ENCODE assay signal across 10 cellular contexts in the genomic region with DNA sequence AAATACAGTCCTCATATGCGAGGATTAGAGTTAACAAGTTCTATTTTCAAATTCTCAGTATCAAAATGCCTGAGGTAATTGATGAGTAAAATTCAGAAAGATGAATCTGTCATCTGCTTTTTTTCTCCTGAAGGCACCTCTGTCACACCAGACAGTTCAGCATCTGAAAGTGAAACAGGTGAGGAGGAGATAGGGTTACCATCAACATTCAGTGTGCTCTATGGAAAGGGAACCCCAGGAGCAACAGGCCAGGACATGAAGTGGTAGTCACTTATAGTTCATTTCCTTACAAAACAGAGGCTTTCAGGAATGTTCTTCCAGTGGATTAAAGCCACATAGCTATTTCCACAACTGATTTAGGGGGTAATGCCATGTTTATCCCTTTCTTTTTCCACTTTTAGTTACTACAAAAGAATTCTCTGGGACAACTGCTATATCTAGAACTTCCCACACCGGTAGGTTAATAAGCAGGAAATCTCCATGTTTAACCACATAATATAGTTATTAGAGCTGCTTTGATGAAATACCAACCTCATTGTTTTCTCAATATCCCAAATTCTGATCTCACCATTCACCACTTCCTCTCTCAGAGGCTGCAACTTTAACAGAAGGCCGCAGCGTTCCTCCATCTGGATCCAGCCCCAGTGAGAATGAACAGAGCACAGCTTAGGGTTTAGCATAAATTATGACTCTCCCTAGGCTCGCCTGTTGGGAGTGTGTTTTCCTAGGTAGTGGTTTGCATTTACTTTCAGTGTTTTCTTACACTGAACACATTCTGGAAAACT.
DNase-seq lines count a peak whose midpoint lies in the region; ATAC-seq, FAIRE-seq and TF ChIP-seq lines count a peak whose summit lies in the region.
"Had no signal": no experiment of that assay in that cellular context is flagged by ENCODE, and none has a peak within 500 bp of the region (broad histone marks: within the 10 kb centered on the region; RNA-seq: fewer than 3 reads in every experiment).

No MANE protein-coding gene starts in this region.

- RAD21 ChIA-PET in GM12878 (lab: Charles Lee; ENCODE audit: unreplicated experiment): interaction anchor here (1.1 to 2.1 kb wide), 2 partner anchors 44 to 47 kb away, joined by 3 to 7 read pairs; no protein-coding TSS in a partner anchor

- no peak for TF ChIP-seq EP300 in GM12878 (IDR thresholded peaks at IDR 0.05; ENCODE audit: borderline replicate concordance in 1 of 2, control insufficient read depth in 1 of 2, low read depth in 2 of 2, low read length in 2 of 2)
- TF ChIP-seq EP300 in gastroesophageal sphincter (IDR thresholded peaks at IDR 0.05): no peak

- H3K27me3 ChIP-seq in GM12878 (replicated peaks in 1 of 2; ENCODE audit: control insufficient read depth in 2 of 2, insufficient read depth in 2 of 2, low read length in 1 of 2) (no peaks in the 10 kb centered on the region), gastroesophageal sphincter (no peaks in the 10 kb centered on the region), psoas muscle (ENCODE audit: insufficient read depth in 3 of 3, low read length in 2 of 3) (no peaks in the 10 kb centered on the region), adrenal gland (no peaks in the 10 kb centered on the region)

- peak; percentile 65 for ATAC-seq in GM21576 (IDR thresholded peaks at IDR 0.05; ENCODE audit: unreplicated experiment)
- ATAC-seq in HG03558 (IDR thresholded peaks at IDR 0.05; ENCODE audit: extremely low read depth, unreplicated experiment): peak; percentile 62
- ATAC-seq in GM12878: peak; percentile 85
- no peak for ATAC-seq in gastroesophageal sphincter
- no peak for ATAC-seq in psoas muscle

- DNase-seq in GM10266 (ENCODE audit: extremely low spot score) (peak; percentile 21), GM12878 (ENCODE audit: low read depth, low spot score) (no peak), psoas muscle (no peak), NAMALWA (ENCODE audit: low spot score) (no peak), adrenal gland (no peak)
- DNase-seq: CD8-positive, alpha-beta memory T cell; effector CD8-positive, alpha-beta T cell had no signal

- no peak for TF ChIP-seq CTCF in GM10266 (IDR thresholded peaks at IDR 0.05; ENCODE audit: control insufficient read depth, insufficient read depth, low read depth, missing control alignments)
- TF ChIP-seq CTCF in GM12878 (IDR thresholded peaks at IDR 0.05 in 2 of 3, conservative IDR thresholded peaks at IDR 0.05 in 1 of 3; ENCODE audit: control insufficient read depth in 2 of 3, extremely low read depth in 1 of 3, insufficient read depth in 1 of 3, low read depth in 3 of 3, low read length in 3 of 3): no peak
- no peak for TF ChIP-seq CTCF in gastroesophageal sphincter (IDR thresholded peaks at IDR 0.05)
- TF ChIP-seq CTCF in psoas muscle (IDR thresholded peaks at IDR 0.05): no peak
- TF ChIP-seq CTCF in adrenal gland (IDR thresholded peaks at IDR 0.05): no peak

- H3K9me3 ChIP-seq in GM12878 (replicated peaks; ENCODE audit: control insufficient read depth, insufficient read depth, low read length) (no peaks in the 10 kb centered on the region), gastroesophageal sphincter (no peaks in the 10 kb centered on the region), psoas muscle (no peaks in the 10 kb centered on the region), adrenal gland (replicated peaks in 1 of 3) (no peaks in the 10 kb centered on the region)

- in situ Hi-C loops in GM12878 (cut with MboI): no loop called here

- H3K9ac ChIP-seq in GM12878 (ENCODE audit: control insufficient read depth, insufficient read depth, low read length): no peak overlapping the region

- TF ChIP-seq POLR2A in GM12878 (IDR thresholded peaks at IDR 0.05; ENCODE audit: low read depth, low read length): no peak
- no peak for TF ChIP-seq POLR2A in gastroesophageal sphincter (IDR thresholded peaks at IDR 0.05)
- TF ChIP-seq POLR2A in adrenal gland (IDR thresholded peaks at IDR 0.05): no peak

- WGBS in GM12878 (ENCODE audit: insufficient coverage, insufficient replicate concordance, low lambda C conversion rate, missing lambda C conversion rate): 5% methylated on average over 5 of the region's 5 CpGs
- WGBS in gastroesophageal sphincter (ENCODE audit: low coverage in 1 of 2), 2 donors: 44 to 69% methylated on average over 4 to 5 of the region's 5 CpGs
- WGBS in psoas muscle, 3 donors: 21 to 23% (median 21%) methylated on average over 5 of the region's 5 CpGs
- WGBS in adrenal gland, 4 donors: 39 to 45% (median 41%) methylated on average over 5 of the region's 5 CpGs

- H4K20me1 ChIP-seq in GM12878 (ENCODE audit: control insufficient read depth, insufficient read depth): no peaks in the 10 kb centered on the region

- FAIRE-seq in GM12878 (lab: Jason Lieb, UNC): no peak

- POLR2A ChIA-PET in GM12878 (lab: Charles Lee): interaction anchor here (1.6 kb wide), 1 partner anchor 45 kb away, joined by 7 read pairs; no protein-coding TSS in a partner anchor

- no TSS peak for BruUV-seq in GM12878 (replicated peaks; lab: Mats Ljungman, UMichigan)

- SMC1A ChIA-PET in GM12878 (lab: Charles Lee; ENCODE audit: uncharacterized antibody, unreplicated experiment): interaction anchor here (0.6 to 1.8 kb wide), 11 partner anchors 9 to 398 kb away, joined by 3 to 12 read pairs (median 4); no protein-coding TSS in a partner anchor

- no peaks in the 10 kb centered on the region for H3K36me3 ChIP-seq in GM12878 (ENCODE audit: control insufficient read depth in 2 of 2, insufficient read depth in 2 of 2, low read length in 1 of 2)
- H3K36me3 ChIP-seq in gastroesophageal sphincter: no peaks in the 10 kb centered on the region
- H3K36me3 ChIP-seq in psoas muscle (ENCODE audit: insufficient read depth in 1 of 2, low read depth in 1 of 2): no peaks in the 10 kb centered on the region
- no peaks in the 10 kb centered on the region for H3K36me3 ChIP-seq in adrenal gland (replicated peaks in 1 of 2)

- no peak overlapping the region for H2AFZ ChIP-seq in GM12878 (ENCODE audit: control insufficient read depth, low read depth, low read length)

- H3K79me2 ChIP-seq in GM12878 (ENCODE audit: control insufficient read depth, insufficient read depth, low read length): no peaks in the 10 kb centered on the region

- no peak overlapping the region for H3K27ac ChIP-seq in GM12878 (ENCODE audit: control insufficient read depth, insufficient read depth)
- no peak overlapping the region for H3K27ac ChIP-seq in gastroesophageal sphincter
- H3K27ac ChIP-seq in psoas muscle: no peak overlapping the region
- H3K27ac ChIP-seq in adrenal gland: no peak overlapping the region

- peaks cover 12% of the 10 kb centered on the region; the same call in 1 of the 2 replicates for H3K4me1 ChIP-seq in GM12878 (ENCODE audit: control insufficient read depth, insufficient read depth, low read length)
- no peaks in the 10 kb centered on the region for H3K4me1 ChIP-seq in gastroesophageal sphincter
- H3K4me1 ChIP-seq in psoas muscle: no peaks in the 10 kb centered on the region
- no peaks in the 10 kb centered on the region for H3K4me1 ChIP-seq in adrenal gland (replicated peaks in 1 of 2)

- TF ChIP-seq RAD21 in GM12878 (IDR thresholded peaks at IDR 0.05; ENCODE audit: insufficient read depth, low read depth, low read length): 0 out of 2 replicates have a peak, but pooled peaks have one; percentile 3

- CTCF ChIA-PET in GM12878 (lab: Yijun Ruan, JAX): interaction anchor here (0.6 to 2.0 kb wide), 5 partner anchors 17 to 259 kb away, joined by 3 to 6 read pairs (median 5); no protein-coding TSS in a partner anchor

- intact Hi-C loops in GM12878 (cut with micrococcal nuclease; ENCODE audit: unreplicated experiment): no loop called here
- intact Hi-C loops in psoas muscle (cut with DNase I): no loop called here
- intact Hi-C loops in adrenal gland (cut with DNase I): no loop called here

- no peak overlapping the region for H3K4me2 ChIP-seq in GM12878 (ENCODE audit: control insufficient read depth, insufficient read depth)

- H3K4me3 ChIP-seq in GM12878: no peak overlapping the region
- no peak overlapping the region for H3K4me3 ChIP-seq in gastroesophageal sphincter
- H3K4me3 ChIP-seq in psoas muscle: no peak overlapping the region
- H3K4me3 ChIP-seq in adrenal gland: no peak overlapping the region

TF ChIP-seq in GM12878, 131 proteins besides CTCF, POLR2A, EP300 and RAD21 (continues in another document):
- TF ChIP-seq SPI1 (IDR thresholded peaks at IDR 0.05; ENCODE audit: borderline replicate concordance, insufficient read depth, low read depth, low read length) (peak; percentile 65; the same call in 1 of the 2 replicates), MTA2 (IDR thresholded peaks at IDR 0.05; ENCODE audit: low read depth) (peak; percentile 20; the same call in 1 of the 2 replicates), RUNX3 (IDR thresholded peaks at IDR 0.05; ENCODE audit: low read length) (peak; percentile 66), GATAD2B (conservative IDR thresholded peaks at IDR 0.05; ENCODE audit: low read depth) (0 out of 2 replicates have a peak, but pooled peaks have one; percentile 26), IKZF2 (IDR thresholded peaks at IDR 0.05) (peak; percentile 49 to 69; a peak in 3 of 4 replicates), IKZF1 (conservative IDR thresholded peaks at IDR 0.05) (peak; percentile 66), IRF4 (IDR thresholded peaks at IDR 0.05; ENCODE audit: low read depth, low read length) (peak; percentile 39; the same call in 1 of the 2 replicates), TCF7 (IDR thresholded peaks at IDR 0.05; ENCODE audit: borderline replicate concordance) (0 out of 2 replicates have a peak, but pooled peaks have one; percentile 34), WRNIP1 (IDR thresholded peaks at IDR 0.05; ENCODE audit: borderline replicate concordance, low read depth, low read length) (no peak), MEF2A (IDR thresholded peaks at IDR 0.05; ENCODE audit: insufficient read depth, low read depth, low read length) (0 out of 2 replicates have a peak, but pooled peaks have one; percentile 46), ZBED1 (IDR thresholded peaks at IDR 0.05; ENCODE audit: borderline replicate concordance) (no peak), GABPA (IDR thresholded peaks at IDR 0.05; ENCODE audit: low read depth) (peak; percentile 19; the same call in 1 of the 2 replicates), ZNF217 (IDR thresholded peaks at IDR 0.05) (no peak), JUNB (IDR thresholded peaks at IDR 0.05) (peak; percentile 81)
- TF ChIP-seq, protein P1, sequence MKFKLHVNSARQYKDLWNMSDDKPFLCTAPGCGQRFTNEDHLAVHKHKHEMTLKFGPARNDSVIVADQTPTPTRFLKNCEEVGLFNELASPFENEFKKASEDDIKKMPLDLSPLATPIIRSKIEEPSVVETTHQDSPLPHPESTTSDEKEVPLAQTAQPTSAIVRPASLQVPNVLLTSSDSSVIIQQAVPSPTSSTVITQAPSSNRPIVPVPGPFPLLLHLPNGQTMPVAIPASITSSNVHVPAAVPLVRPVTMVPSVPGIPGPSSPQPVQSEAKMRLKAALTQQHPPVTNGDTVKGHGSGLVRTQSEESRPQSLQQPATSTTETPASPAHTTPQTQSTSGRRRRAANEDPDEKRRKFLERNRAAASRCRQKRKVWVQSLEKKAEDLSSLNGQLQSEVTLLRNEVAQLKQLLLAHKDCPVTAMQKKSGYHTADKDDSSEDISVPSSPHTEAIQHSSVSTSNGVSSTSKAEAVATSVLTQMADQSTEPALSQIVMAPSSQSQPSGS (IDR thresholded peaks at IDR 0.05; ENCODE audit: low read length): peak; percentile 69; the same call in 1 of the 2 replicates

Comparison
In these comparisons a context has a peak if more than half of its experiments do, and no peak if none do; other contexts are left out.
1. ATAC-seq: peak in GM21576 (single experiment), HG03558 (single experiment) and GM12878 (single experiment); none in gastroesophageal sphincter (single experiment) and psoas muscle (0 of 4).